28 cellular contexts compared by ENCODE assay signal in the genomic region with DNA sequence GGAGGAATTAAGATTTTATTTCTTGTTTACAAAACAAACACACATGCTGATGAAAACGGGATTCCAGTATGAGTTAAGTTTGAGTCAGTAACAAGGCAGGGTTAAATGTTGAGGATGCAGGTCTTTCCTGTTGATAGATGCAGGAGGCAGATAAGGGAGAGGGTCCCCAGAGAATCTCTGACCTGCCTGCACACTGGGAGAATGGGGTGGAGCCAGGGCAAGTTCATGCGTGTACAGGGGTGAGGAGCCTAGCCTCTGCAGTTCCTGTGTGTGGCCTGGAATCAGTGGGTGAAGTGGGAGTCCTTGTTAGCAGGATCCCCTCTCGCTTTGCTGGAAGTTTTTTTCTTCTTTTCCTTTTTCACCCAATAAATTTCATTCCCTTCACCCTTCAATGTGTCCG.
"Had no signal": no experiment of that assay in that cellular context is flagged by ENCODE, and none has a peak within 500 bp of the region (broad histone marks: within the 10 kb centered on the region; RNA-seq: fewer than 3 reads in every experiment).

No MANE protein-coding gene starts in this region.

- H3K36me3 ChIP-seq: adrenal gland, gastrocnemius medialis, uterus had no signal

- H3K9me3 Mint-ChIP-seq: activated B cell treated with CpG ODN at 0.5 μM for 24 hours; activated T-cell treated with anti-CD3 and anti-CD28 coated beads, Interleukin-2, amount 50 U/mL, for 4 hours; activated T-helper 2 cell treated with anti-CD3 and anti-CD28 coated beads, Interferon-gamma antibody, Interleukin-2, Interleukin-4, amounts not matched to agents 10 μg/mL and 5 μg/mL and 100 μg/mL, durations not matched to agents 14 hours and 24 hours and 36 hours; memory B cell; natural killer cell treated with Interleukin-12 subunit alpha and Interleukin-12 subunit beta and Interleukin-15 and Interleukin-18, amount 100 ng/mL, for 72 hours had no signal

- H3K27ac ChIP-seq: adrenal gland, coronary artery, gastrocnemius medialis, testis, uterus had no signal

- H3K9me3 ChIP-seq: adrenal gland, gastrocnemius medialis, testis, uterus had no signal

- H3K27ac Mint-ChIP-seq: activated B cell treated with CpG ODN at 0.5 μM for 24 hours; activated CD4-positive, alpha-beta T cell treated with anti-CD3 and anti-CD28 coated beads for 36 hours; activated naive CD8-positive, alpha-beta T cell; activated T-helper 2 cell treated with anti-CD3 and anti-CD28 coated beads, Interferon-gamma antibody, Interleukin-2, Interleukin-4, amounts not matched to agents 10 μg/mL and 5 μg/mL and 100 μg/mL, durations not matched to agents 14 hours and 24 hours and 36 hours; memory B cell; natural killer cell treated with Interleukin-12 subunit alpha and Interleukin-12 subunit beta and Interleukin-15 and Interleukin-18, amount 100 ng/mL, for 72 hours; progenitor cell of endocrine pancreas; stimulated activated naive B cell treated with anti-CD40 and anti-IgM and Interleukin-4, amounts not matched to agents 10 μg/mL and 1 μg/mL and 100 μg/mL, for 72 hours had no signal

- H3K4me3 Mint-ChIP-seq: activated B cell treated with CpG ODN at 0.5 μM for 24 hours; activated CD4-positive, alpha-beta T cell treated with anti-CD3 and anti-CD28 coated beads for 36 hours; activated naive CD8-positive, alpha-beta T cell; activated T-cell treated with anti-CD3 and anti-CD28 coated beads, Interleukin-2, amount 50 U/mL, for 4 hours; memory B cell; natural killer cell treated with Interleukin-12 subunit alpha and Interleukin-12 subunit beta and Interleukin-15 and Interleukin-18, amount 100 ng/mL, for 72 hours; stimulated activated naive B cell treated with anti-CD40 and anti-IgM and Interleukin-4, amounts not matched to agents 10 μg/mL and 1 μg/mL and 100 μg/mL, for 72 hours had no signal

- H3K36me3 Mint-ChIP-seq: activated naive CD8-positive, alpha-beta T cell; memory B cell; natural killer cell treated with Interleukin-12 subunit alpha and Interleukin-12 subunit beta and Interleukin-15 and Interleukin-18, amount 100 ng/mL, for 72 hours; stimulated activated naive B cell treated with anti-CD40 and anti-IgM and Interleukin-4, amounts not matched to agents 10 μg/mL and 1 μg/mL and 100 μg/mL, for 72 hours had no signal

- H3K27me3 ChIP-seq: adrenal gland, gastrocnemius medialis, testis, uterus had no signal

- H3K4me1 Mint-ChIP-seq: activated B cell treated with CpG ODN at 0.5 μM for 24 hours; activated CD4-positive, alpha-beta T cell treated with anti-CD3 and anti-CD28 coated beads for 36 hours; memory B cell; stimulated activated naive B cell treated with anti-CD40 and anti-IgM and Interleukin-4, amounts not matched to agents 10 μg/mL and 1 μg/mL and 100 μg/mL, for 72 hours had no signal

- H3K4me3 ChIP-seq: adrenal gland, coronary artery, gastrocnemius medialis, testis, uterus had no signal

- H3K4me1 ChIP-seq: adrenal gland, gastrocnemius medialis, testis, uterus had no signal

- DNase-seq: activated B cell treated with CpG ODN at 0.5 μM for 24 hours; activated CD4-positive, alpha-beta T cell treated with anti-CD3 and anti-CD28 coated beads for 36 hours; activated CD4-positive, alpha-beta T cell treated with anti-CD3 and anti-CD28 coated beads, Interleukin-2, amount 50 U/mL, for 4 hours; activated CD8-positive, alpha-beta memory T cell treated with anti-CD3 and anti-CD28 coated beads for 24 hours; activated CD8-positive, alpha-beta memory T cell treated with anti-CD3 and anti-CD28 coated beads, Interleukin-2, amount 50 U/mL, for 4 hours; activated naive CD4-positive, alpha-beta T cell; activated T-cell treated with anti-CD3 and anti-CD28 coated beads, Interleukin-2, amount 50 U/mL, for 4 hours; adrenal gland; erythroblast; gastrocnemius medialis; head of caudate nucleus; left colon; retina; stimulated activated CD4-positive, alpha-beta T cell treated with anti-CD3 and anti-CD28 coated beads, Interleukin-2, amount 100 ng/mL, for 48 hours; stimulated activated CD8-positive, alpha-beta memory T cell treated with anti-CD3 and anti-CD28 coated beads, Interleukin-4, amount 100 ng/mL, for 48 hours; stimulated activated naive B cell treated with anti-CD40 and anti-IgM and Interleukin-4, amounts not matched to agents 10 μg/mL and 1 μg/mL and 100 μg/mL, for 72 hours; T1000; testis; trophoblast cell; uterus had no signal

- FAIRE-seq: astrocyte, keratinocyte had no signal

- ATAC-seq: activated CD4-positive, alpha-beta T cell treated with anti-CD3 and anti-CD28 coated beads for 36 hours; activated T-cell treated with anti-CD3 and anti-CD28 coated beads, Interleukin-2, amount 50 U/mL, for 4 hours; gastrocnemius medialis; left colon; natural killer cell treated with Interleukin-12 subunit alpha and Interleukin-12 subunit beta and Interleukin-15 and Interleukin-18, amount 100 ng/mL, for 72 hours; stimulated activated naive B cell treated with anti-CD40 and anti-IgM and Interleukin-4, amounts not matched to agents 10 μg/mL and 1 μg/mL and 100 μg/mL, for 72 hours had no signal

- H3K27me3 Mint-ChIP-seq: progenitor cell of endocrine pancreas had no signal
